Comparison of ENCODE assay signal across 16 cellular contexts in the genomic region with DNA sequence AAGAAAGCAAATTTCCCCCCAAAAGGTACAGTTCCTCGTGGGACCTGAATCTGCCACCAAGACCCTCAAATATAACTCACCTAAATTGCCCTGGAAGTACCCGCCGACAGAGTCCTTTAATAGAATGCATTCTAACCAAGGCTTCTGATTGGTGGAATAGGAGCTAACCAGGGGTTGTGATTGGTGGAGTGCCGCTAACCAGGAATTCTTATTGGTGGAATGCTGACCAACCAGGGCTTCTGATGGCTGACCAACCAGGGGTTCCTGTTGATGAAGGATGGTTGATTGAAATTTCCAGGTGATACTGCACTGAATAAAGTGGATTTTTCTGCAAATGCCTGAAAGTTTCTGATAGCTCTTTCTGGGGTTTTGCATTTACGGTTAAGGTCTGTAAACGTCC. TPM values are rescaled to one million over a fixed set of nuclear protein-coding genes. Genes with fewer than 3 reads are reported as not detected.
A peak's percentile ranks its signal among the peaks of the same experiment; 100 is the strongest.
DNase-seq lines count a peak whose midpoint lies in the region; ATAC-seq and TF ChIP-seq lines count a peak whose summit lies in the region.
"Had no signal": no experiment of that assay in that cellular context is flagged by ENCODE, and none has a peak within 500 bp of the region (broad histone marks: within the 10 kb centered on the region; RNA-seq: fewer than 3 reads in every experiment).

No MANE protein-coding gene starts in this region.

- no peak overlapping the region for H2AFZ ChIP-seq in SK-N-SH (ENCODE audit: low read depth)

- peaks cover 59% of the 10 kb centered on the region for H3K79me2 ChIP-seq in SK-N-SH (ENCODE audit: insufficient read depth)

- H3K9me3 ChIP-seq in SK-N-SH (no peaks in the 10 kb centered on the region), adipocyte (ENCODE audit: control insufficient read depth, low read length) (no peaks in the 10 kb centered on the region), lower lobe of right lung (no peaks in the 10 kb centered on the region)
- H3K9me3 ChIP-seq: heart right ventricle, pancreas had no signal

- H3K9ac ChIP-seq in SK-N-SH = no peak overlapping the region
- H3K9ac ChIP-seq in adipocyte (ENCODE audit: low read length) = no peak overlapping the region

- H3K4me3 ChIP-seq in SK-N-SH (ENCODE audit: low read depth in 2 of 2, low read length in 1 of 2) (no peak overlapping the region), adipocyte (ENCODE audit: low read length) (no peak overlapping the region), lower lobe of right lung (no peak overlapping the region)
- H3K4me3 ChIP-seq: heart right ventricle, pancreas had no signal

- H3K4me3 Mint-ChIP-seq in nephron = peak overlapping the region in 1 of 3 experiments; percentile 54
- H3K4me3 Mint-ChIP-seq: memory B cell had no signal

- POLR2A ChIA-PET in SK-N-SH (lab: Yijun Ruan, JAX) (no interaction called here), HEK293T (lab: Yijun Ruan, JAX) (interaction anchor here (0.7 kb wide), 1 partner anchor 154 kb away, joined by 3 read pairs; no protein-coding TSS in a partner anchor)

- H3K27me3 ChIP-seq in SK-N-SH (ENCODE audit: insufficient read depth) (no peaks in the 10 kb centered on the region), adipocyte (replicated peaks; ENCODE audit: control insufficient read depth, insufficient read depth, low read length) (no peaks in the 10 kb centered on the region), lower lobe of right lung (ENCODE audit: low read depth) (no peaks in the 10 kb centered on the region)
- H3K27me3 ChIP-seq: heart right ventricle, pancreas had no signal

- no peak overlapping the region for H3K27ac ChIP-seq in SK-N-SH (ENCODE audit: low read depth in 2 of 2, low read length in 1 of 2)
- no peak overlapping the region for H3K27ac ChIP-seq in lower lobe of right lung
- H3K27ac ChIP-seq: pancreas had no signal

- WGBS in SK-N-SH (ENCODE audit: low lambda C conversion rate) = 95% methylated on average over 6 of the region's 6 CpGs

- peaks cover 6 to 36% of the 10 kb centered on the region in 2 experiments; a peak in 1 of 4 replicates for H3K4me1 ChIP-seq in SK-N-SH (ENCODE audit: control insufficient read depth in 1 of 2, insufficient read depth in 2 of 2, low read depth in 1 of 2, low read length in 1 of 2)
- peaks cover 17% of the 10 kb centered on the region for H3K4me1 ChIP-seq in adipocyte (ENCODE audit: control insufficient read depth, insufficient read depth, low read length)
- peaks cover 19% of the 10 kb centered on the region for H3K4me1 ChIP-seq in lower lobe of right lung

- TF ChIP-seq RAD21 in SK-N-SH (IDR thresholded peaks at IDR 0.05; ENCODE audit: low read length) = no peak

- H3K4me2 ChIP-seq in SK-N-SH = no peak overlapping the region

- H3K27me3 Mint-ChIP-seq in nephron (ENCODE audit: low read depth) = no peaks in the 10 kb centered on the region
- H3K27me3 Mint-ChIP-seq: memory B cell had no signal

- CTCF ChIA-PET in SK-N-SH (lab: Yijun Ruan, JAX) (interaction anchor here (1.0 to 18.0 kb wide), 5 partner anchors 8 to 284 kb away, joined by 3 to 203 read pairs (median 11); no protein-coding TSS in a partner anchor), HEK293T (lab: Yijun Ruan, JAX) (interaction anchor here (0.8 to 2.5 kb wide), 2 partner anchors 12 to 152 kb away, joined by 4 to 8 read pairs; no protein-coding TSS in a partner anchor)

- peaks cover 12% of the 10 kb centered on the region for H3K36me3 Mint-ChIP-seq in nephron (ENCODE audit: low read depth)

- no peaks in the 10 kb centered on the region for H3K9me3 Mint-ChIP-seq in nephron
- H3K9me3 Mint-ChIP-seq: memory B cell had no signal

- TF ChIP-seq EP300 in SK-N-SH (IDR thresholded peaks at IDR 0.05; ENCODE audit: borderline replicate concordance in 1 of 2, low read depth in 1 of 2, low read length in 1 of 2) = no peak

- H3K9me2 ChIP-seq in SK-N-SH = no peaks in the 10 kb centered on the region

- intact Hi-C loops in lower lobe of right lung (cut with DNase I) = no loop called here
- intact Hi-C loops in left cardiac atrium (cut with DNase I) = loop anchor here in 1 of 2 donors (10.0 kb wide), 2 partner anchors 138 to 282 kb away; no protein-coding TSS in a partner anchor

- no peaks in the 10 kb centered on the region for H4K20me1 ChIP-seq in SK-N-SH (ENCODE audit: insufficient read depth)

- H3K27ac Mint-ChIP-seq in nephron = peak overlapping the region; percentile 78 to 92 (median 88)
- H3K27ac Mint-ChIP-seq: memory B cell had no signal

- DNase-seq in SK-N-SH (peak; percentile 71), HEK293T (ENCODE audit: extremely low spot score) (peak; percentile 50), adipocyte (ENCODE audit: low read depth) (peak; percentile 19), lower lobe of right lung (no peak), globus pallidus (ENCODE audit: low spot score) (no peak), left cardiac atrium (no peak)
- DNase-seq: activated CD8-positive, alpha-beta memory T cell treated with anti-CD3 and anti-CD28 coated beads, Interleukin-2, amount 50 U/mL, for 48 hours; aorta; MM.1S; Right ventricle myocardium superior had no signal

- ATAC-seq in SK-N-SH treated with all-trans-retinoic acid at 6 μM for 48 hours (no peak), lower lobe of right lung (no peak), left cardiac atrium (no peak)

- peaks cover 22% of the 10 kb centered on the region for H3K4me1 Mint-ChIP-seq in nephron

- TF ChIP-seq CTCF in SK-N-SH (IDR thresholded peaks at IDR 0.05) (no peak), nephron (IDR thresholded peaks at IDR 0.05; ENCODE audit: unreplicated experiment in 3 of 3) (no peak), lower lobe of right lung (IDR thresholded peaks at IDR 0.05) (no peak)

- peaks cover 5 to 6% of the 10 kb centered on the region in 2 experiments for H3K36me3 ChIP-seq in SK-N-SH (replicated peaks in 1 of 2; ENCODE audit: control insufficient read depth in 1 of 2, insufficient read depth in 2 of 2, low read length in 1 of 2)
- H3K36me3 ChIP-seq in adipocyte (ENCODE audit: control insufficient read depth, insufficient read depth, low read length, severe bottlenecking) = peaks cover 7% of the 10 kb centered on the region
- H3K36me3 ChIP-seq in lower lobe of right lung = peaks cover 13% of the 10 kb centered on the region

- no peaks in the 10 kb centered on the region for H3F3A ChIP-seq in SK-N-SH (replicated peaks; ENCODE audit: insufficient read depth)

TF ChIP-seq in SK-N-SH, 30 proteins besides CTCF, POLR2A, EP300 and RAD21:
- TF ChIP-seq FOSL2 (IDR thresholded peaks at IDR 0.05; ENCODE audit: borderline replicate concordance, low read depth) = no peak
- peak; percentile 88 for TF ChIP-seq RFX5 (IDR thresholded peaks at IDR 0.05; ENCODE audit: low read length)

TF ChIP-seq in SK-N-SH treated with all-trans-retinoic acid at 6 μM for 48 hours, 23 proteins besides CTCF, POLR2A, EP300 and RAD21 (continues in another document):
- TF ChIP-seq ESRRG (CRISPR knock-in tag; IDR thresholded peaks at IDR 0.05) (no peak), RARB (CRISPR knock-in tag; IDR thresholded peaks at IDR 0.05) (no peak), TOX (CRISPR knock-in tag; IDR thresholded peaks at IDR 0.05; ENCODE audit: borderline replicate concordance) (no peak), ZFP3 (CRISPR knock-in tag; IDR thresholded peaks at IDR 0.05) (no peak), SNAI2 (CRISPR knock-in tag; IDR thresholded peaks at IDR 0.05) (no peak), ZNF8 (CRISPR knock-in tag; IDR thresholded peaks at IDR 0.05) (no peak), BACH2 (CRISPR knock-in tag; IDR thresholded peaks at IDR 0.05; ENCODE audit: borderline replicate concordance) (no peak), ZFP30 (CRISPR knock-in tag; IDR thresholded peaks at IDR 0.05) (no peak)

TF ChIP-seq in HEK293T, 16 proteins besides CTCF, POLR2A, EP300 and RAD21:
- no peak for TF ChIP-seq FOXK2 (IDR thresholded peaks at IDR 0.05)
- no peak for TF ChIP-seq FOXM1 (IDR thresholded peaks at IDR 0.05; ENCODE audit: borderline replicate concordance)
- no peak for TF ChIP-seq ARNT (IDR thresholded peaks at IDR 0.05)
- TF ChIP-seq L3MBTL2 (conservative IDR thresholded peaks at IDR 0.05) = no peak
- no peak for TF ChIP-seq ZNF384 (IDR thresholded peaks at IDR 0.05)
- TF ChIP-seq, protein P1, sequence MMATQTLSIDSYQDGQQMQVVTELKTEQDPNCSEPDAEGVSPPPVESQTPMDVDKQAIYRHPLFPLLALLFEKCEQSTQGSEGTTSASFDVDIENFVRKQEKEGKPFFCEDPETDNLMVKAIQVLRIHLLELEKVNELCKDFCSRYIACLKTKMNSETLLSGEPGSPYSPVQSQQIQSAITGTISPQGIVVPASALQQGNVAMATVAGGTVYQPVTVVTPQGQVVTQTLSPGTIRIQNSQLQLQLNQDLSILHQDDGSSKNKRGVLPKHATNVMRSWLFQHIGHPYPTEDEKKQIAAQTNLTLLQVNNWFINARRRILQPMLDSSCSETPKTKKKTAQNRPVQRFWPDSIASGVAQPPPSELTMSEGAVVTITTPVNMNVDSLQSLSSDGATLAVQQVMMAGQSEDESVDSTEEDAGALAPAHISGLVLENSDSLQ (IDR thresholded peaks at IDR 0.05) = no peak
- no peak for TF ChIP-seq HDGF (IDR thresholded peaks at IDR 0.05; ENCODE audit: borderline replicate concordance)
- TF ChIP-seq SP1 (IDR thresholded peaks at IDR 0.05) = no peak
- no peak for TF ChIP-seq FOXA1 (IDR thresholded peaks at IDR 0.05)
- TF ChIP-seq TARDBP (IDR thresholded peaks at IDR 0.05) = no peak

RNA-seq across cellular contexts. Expression of gene TFAP4, which starts 6.5 kb away (rescaled TPM):
- polyA plus RNA-seq in SK-N-SH (2012; rRNA removed) = 8.8 and 13.1 TPM in 2 replicates
- polyA plus RNA-seq in SK-N-SH (2012; cell fraction: cytosol; rRNA removed) = 5.4 and 7.4 TPM in 2 replicates
- 13.6 and 21.0 TPM in 2 replicates for polyA plus RNA-seq in SK-N-SH (2012; cell fraction: nucleus; rRNA removed)
- total RNA-seq in lower lobe of right lung (12.9 TPM), left cardiac atrium (1 to 10 TPM; 3.7 to 4.2 TPM)

RNA-seq across cellular contexts. Expression of gene SRL, which starts 24.5 kb away (rescaled TPM):
- not detected in 2 replicates for polyA plus RNA-seq in SK-N-SH (2012; rRNA removed)
- 0.01 and 0.03 TPM in 2 replicates for polyA plus RNA-seq in SK-N-SH (2012; cell fraction: cytosol; rRNA removed)
- polyA plus RNA-seq in SK-N-SH (2012; cell fraction: nucleus; rRNA removed) = not detected in 2 replicates
- 1.4 TPM for total RNA-seq in lower lobe of right lung
- total RNA-seq in left cardiac atrium = 100 to 1,000 TPM; 302 to 359 TPM
- total RNA-seq: NCI-H460 had no signal

RNA-seq across cellular contexts. Expression of gene GLIS2, which starts 49.5 kb away (rescaled TPM):
- polyA plus RNA-seq in SK-N-SH (2012; rRNA removed) = 3.3 and 6.5 TPM in 2 replicates
- 3.5 and 5.8 TPM in 2 replicates for polyA plus RNA-seq in SK-N-SH (2012; cell fraction: cytosol; rRNA removed)
- 18.3 and 22.6 TPM in 2 replicates for polyA plus RNA-seq in SK-N-SH (2012; cell fraction: nucleus; rRNA removed)
- total RNA-seq in lower lobe of right lung = 21.5 TPM
- total RNA-seq in left cardiac atrium = 10 to 100 TPM; 23.9 to 29.2 TPM

Comparison
In these comparisons a context has a peak if more than half of its experiments do, and no peak if none do; other contexts are left out.
1. DNase-seq: peak in SK-N-SH (single experiment), HEK293T (single experiment) and adipocyte (single experiment); none in lower lobe of right lung (single experiment), globus pallidus (single experiment) and left cardiac atrium (single experiment).
2. RNA of gene SRL, which starts 24.5 kb away (total RNA-seq): 302 to 359 TPM in left cardiac atrium; 1.4 TPM in lower lobe of right lung (single experiment); every median in the first group is over 100 times any median in the second.